In genomic region chr17:83078378-83079339, GRCh38 we compare ENCODE assay signal across 8 cellular contexts. TPM values are rescaled to one million over a fixed set of nuclear protein-coding genes. Genes with fewer than 3 reads are reported as not detected.
DNase-seq lines count a peak whose midpoint lies in the region; ATAC-seq, FAIRE-seq and TF ChIP-seq lines count a peak whose summit lies in the region.

No MANE protein-coding gene starts in this region.

- DNase-seq in AG04450 (ENCODE audit: low read depth, low spot score) (no peak), adipocyte (ENCODE audit: low read depth) (peak; percentile 55), kidney (peak; percentile 89), NCI-H128 (lab: John Stamatoyannopoulos, UW; ENCODE audit: unreplicated experiment) (no peak)

- H3K4me3 ChIP-seq in AG04450 (ENCODE audit: low read depth, low read length) (peak overlapping the region; percentile 62), adipocyte (ENCODE audit: low read length) (peak overlapping the region; percentile 80), kidney (ENCODE audit: low read length in 2 of 2) (peak overlapping the region in 1 of 2 donors; percentile 39), subcutaneous abdominal adipose tissue (ENCODE audit: low read depth in 1 of 5, low read length in 5 of 5) (peak overlapping the region in 4 of 5 donors; percentile 44 to 69 (median 64))

- H3K27ac ChIP-seq in AG04450 (ENCODE audit: low read depth, low read length): no peak overlapping the region
- no peak overlapping the region for H3K27ac ChIP-seq in kidney (ENCODE audit: low read depth in 2 of 2, low read length in 2 of 2)
- H3K27ac ChIP-seq in subcutaneous abdominal adipose tissue (ENCODE audit: low read depth, low read length): no peak overlapping the region

- H3K36me3 ChIP-seq in adipocyte (ENCODE audit: control insufficient read depth, insufficient read depth, low read length, severe bottlenecking) (no peaks in the 10 kb centered on the region), kidney (ENCODE audit: control insufficient read depth in 1 of 2, insufficient read depth in 2 of 2, low read length in 2 of 2) (no peaks in the 10 kb centered on the region), subcutaneous abdominal adipose tissue (ENCODE audit: control insufficient read depth in 5 of 5, insufficient read depth in 5 of 5, low read length in 5 of 5) (peaks cover 0 to 8% (median 0%) of the 10 kb centered on the region in 5 donors)

- H3K9ac ChIP-seq in adipocyte (ENCODE audit: low read length): peak overlapping the region; percentile 79
- peak overlapping the region; percentile 4 to 19 for H3K9ac ChIP-seq in kidney (ENCODE audit: low read length in 2 of 2)
- H3K9ac ChIP-seq in subcutaneous abdominal adipose tissue (ENCODE audit: low read length in 5 of 5): peak overlapping the region in 3 of 5 donors; percentile 45 to 72 (median 64)

- FAIRE-seq in kidney (lab: Jason Lieb, UNC): no peak

- CTCF ChIA-PET in AG04450 (lab: Charles Lee): no interaction called here

- H3K27me3 ChIP-seq in AG04450 (ENCODE audit: control insufficient read depth, insufficient read depth, low read length) (peaks cover 9% of the 10 kb centered on the region), adipocyte (replicated peaks; ENCODE audit: control insufficient read depth, insufficient read depth, low read length) (no peaks in the 10 kb centered on the region), subcutaneous abdominal adipose tissue (ENCODE audit: control insufficient read depth in 5 of 5, insufficient read depth in 4 of 5, low read length in 5 of 5) (peaks cover 0 to 9% (median 0%) of the 10 kb centered on the region in 5 donors)

- peaks cover 6% of the 10 kb centered on the region; the same call in 1 of the 2 replicates for H3K9me3 ChIP-seq in AG04450 (ENCODE audit: control insufficient read depth, insufficient read depth, low read length)
- H3K9me3 ChIP-seq in adipocyte (ENCODE audit: control insufficient read depth, low read length): no peaks in the 10 kb centered on the region
- H3K9me3 ChIP-seq in kidney (ENCODE audit: control insufficient read depth in 1 of 2, low read length in 2 of 2): no peaks in the 10 kb centered on the region
- no peaks in the 10 kb centered on the region for H3K9me3 ChIP-seq in subcutaneous abdominal adipose tissue (ENCODE audit: control insufficient read depth in 5 of 5, low read length in 5 of 5)

- H3K4me1 ChIP-seq in adipocyte (ENCODE audit: control insufficient read depth, insufficient read depth, low read length) (peaks cover 37% of the 10 kb centered on the region), kidney (ENCODE audit: control insufficient read depth in 1 of 2, insufficient read depth in 1 of 2, low read depth in 1 of 2, low read length in 2 of 2) (peaks cover 9 to 26% of the 10 kb centered on the region in 2 donors), subcutaneous abdominal adipose tissue (ENCODE audit: control insufficient read depth in 5 of 5, insufficient read depth in 5 of 5, low read length in 5 of 5) (peaks cover 8 to 49% (median 43%) of the 10 kb centered on the region in 5 donors)

- POLR2A ChIA-PET in AG04450 (lab: Yijun Ruan, JAX): interaction anchor here (0.5 to 1.5 kb wide), 6 partner anchors 19 to 1153 kb away, joined by 3 to 6 read pairs (median 4); no protein-coding TSS in a partner anchor

- intact Hi-C loops in kidney (cut with DNase I): no loop called here

- TF ChIP-seq CTCF in AG04450 (IDR thresholded peaks at IDR 0.05; ENCODE audit: low read depth, low read length) (no peak), kidney (IDR thresholded peaks at IDR 0.05; ENCODE audit: borderline replicate concordance, extremely low read depth, insufficient read depth) (no peak)

- ATAC-seq in HG02759 (IDR thresholded peaks at IDR 0.05; ENCODE audit: unreplicated experiment) (peak; percentile 5), HG03139 (IDR thresholded peaks at IDR 0.05; ENCODE audit: unreplicated experiment) (no peak), GM18511 (IDR thresholded peaks at IDR 0.05; ENCODE audit: unreplicated experiment) (no peak)

RNA-seq across cellular contexts. Expression of gene METRNL, which starts 0.8 kb away (rescaled TPM):
- polyA plus RNA-seq in AG04450 (2011; rRNA removed) (10.9 and 17.2 TPM in 2 replicates), kidney (ENCODE audit: insufficient read depth, low read depth, low replicate concordance) (107 TPM)
- polyA minus RNA-seq in AG04450 (2011; rRNA and poly(A)+ RNA removed): 5.9 and 6.7 TPM in 2 replicates
- 61.5 TPM for total RNA-seq in kidney

Comparison
In these comparisons a context has a peak if more than half of its experiments do, and no peak if none do; other contexts are left out.
1. DNase-seq: peak in adipocyte (single experiment) and kidney (single experiment); none in AG04450 (single experiment) and NCI-H128 (single experiment).
2. H3K9ac ChIP-seq: peak in every context shown above with its lines; median percentile 79 in adipocyte; 64 in subcutaneous abdominal adipose tissue; 12 in kidney.